ENCODE assay signal across 23 cellular contexts in genomic region chr10:110023785-110024184, GRCh38.
"Had no signal": no experiment of that assay in that cellular context is flagged by ENCODE, and none has a peak within 500 bp of the region (broad histone marks: within the 10 kb centered on the region; RNA-seq: fewer than 3 reads in every experiment).

No MANE protein-coding gene starts in this region.

- H3K4me3 ChIP-seq: adrenal gland, ascending aorta, lower lobe of right lung, mucosa of descending colon, thyroid gland, upper lobe of right lung had no signal

- H3K36me3 Mint-ChIP-seq: WTC11 had no signal

- DNase-seq: activated CD8-positive, alpha-beta memory T cell treated with anti-CD3 and anti-CD28 coated beads, Interleukin-2, amount 50 U/mL, for 48 hours; activated effector memory CD4-positive, alpha-beta T cell treated with Interleukin-2 at 50 U/mL for 16 hours; activated T-cell treated with anti-CD3 and anti-CD28 coated beads, Interleukin-2, amount 50 U/mL, for 48 hours; adrenal gland; brain microvascular endothelial cell; central memory CD4-positive, alpha-beta T cell; dermis blood vessel endothelial cell; effector memory CD4-positive, alpha-beta T cell; foreskin keratinocyte; lower lobe of right lung; mucosa of descending colon; retina; stimulated activated CD4-positive, alpha-beta T cell treated with anti-CD3 and anti-CD28 coated beads, Interleukin-4, amount 100 ng/mL, for 24 hours; stimulated activated naive CD4-positive, alpha-beta T cell treated with Interleukin-2 at 50 U/mL for 16 hours; substantia nigra; T1000; thyroid gland; upper lobe of right lung had no signal

- H3K27ac ChIP-seq: adrenal gland, ascending aorta, brain microvascular endothelial cell, foreskin keratinocyte, lower lobe of right lung, thyroid gland, upper lobe of right lung had no signal

- H3K4me3 Mint-ChIP-seq: WTC11 had no signal

- ATAC-seq: foreskin keratinocyte, left lobe of liver, lower lobe of right lung, upper lobe of right lung had no signal

- H3K27me3 Mint-ChIP-seq: activated naive CD4-positive, alpha-beta T cell treated with anti-CD3 and anti-CD28 coated beads, Interleukin-2, amount 50 U/mL, for 24 hours; progenitor cell of endocrine pancreas had no signal

- H3K4me1 ChIP-seq: adrenal gland, foreskin keratinocyte, upper lobe of right lung had no signal

- H3K9me3 ChIP-seq: adrenal gland, ascending aorta, lower lobe of right lung, mucosa of descending colon, thyroid gland, upper lobe of right lung had no signal

- H3K36me3 ChIP-seq: adrenal gland, ascending aorta, brain microvascular endothelial cell, lower lobe of right lung, thyroid gland, upper lobe of right lung had no signal

- H3K9me3 Mint-ChIP-seq: activated naive CD4-positive, alpha-beta T cell treated with anti-CD3 and anti-CD28 coated beads, Interleukin-2, amount 50 U/mL, for 24 hours; WTC11 had no signal

- H3K27me3 ChIP-seq: adrenal gland, ascending aorta, brain microvascular endothelial cell, foreskin keratinocyte, thyroid gland, upper lobe of right lung had no signal

- H3K27ac Mint-ChIP-seq: progenitor cell of endocrine pancreas, WTC11 had no signal
